ENCODE assay signal across 1 cellular context in the genomic region with DNA sequence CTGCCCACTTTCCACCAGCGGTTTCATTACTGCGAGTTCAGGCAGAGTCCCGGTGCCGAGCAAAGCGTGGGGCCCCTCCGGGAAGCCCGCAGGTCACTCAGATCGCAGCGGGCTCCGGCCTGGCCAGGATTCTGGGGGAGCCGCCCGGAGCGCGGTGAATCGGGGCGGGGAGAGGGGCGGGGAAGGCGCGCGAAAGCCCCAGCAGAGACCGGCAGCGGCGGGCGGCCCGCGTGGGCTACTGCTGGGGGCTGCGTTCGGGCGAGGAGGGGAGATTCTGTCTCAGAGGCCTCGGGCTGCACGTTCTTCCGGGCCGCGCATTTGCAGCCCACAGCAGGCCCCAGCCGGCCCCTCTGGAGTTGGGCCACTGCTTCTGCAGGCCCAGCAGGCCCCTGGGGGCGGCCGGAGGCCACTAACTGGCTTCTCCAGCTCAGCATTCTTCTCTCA.
A peak's percentile ranks its signal among the peaks of the same experiment; 100 is the strongest.
TF ChIP-seq lines count a peak whose summit lies in the region.

No MANE protein-coding gene starts in this region.

TF ChIP-seq in HepG2, 621 proteins besides CTCF, POLR2A, EP300 and RAD21 (continued from another document and continues in another):
- TF ChIP-seq MIXL1 (CRISPR knock-in tag; IDR thresholded peaks at IDR 0.05) (no peak), KDM2A (CRISPR knock-in tag; IDR thresholded peaks at IDR 0.05; ENCODE audit: borderline replicate concordance, low read depth) (peak; percentile 49; the same call in 1 of the 2 replicates), ZFP90 (CRISPR knock-in tag; IDR thresholded peaks at IDR 0.05; ENCODE audit: borderline replicate concordance) (no peak), AKNA (CRISPR knock-in tag; IDR thresholded peaks at IDR 0.05; ENCODE audit: borderline replicate concordance) (no peak), ARID4A (CRISPR knock-in tag; IDR thresholded peaks at IDR 0.05; ENCODE audit: borderline replicate concordance) (no peak), BCL6 (CRISPR knock-in tag; IDR thresholded peaks at IDR 0.05) (no peak), KAT7 (CRISPR knock-in tag; IDR thresholded peaks at IDR 0.05; ENCODE audit: borderline replicate concordance) (no peak), ZBTB38 (CRISPR knock-in tag; IDR thresholded peaks at IDR 0.05) (no peak), AGO2 (optimal IDR thresholded peaks at IDR 0.05; ENCODE audit: low read depth, low read length) (peak; percentile 62), ZBTB1 (CRISPR knock-in tag; IDR thresholded peaks at IDR 0.05; ENCODE audit: borderline replicate concordance) (no peak), SRF (IDR thresholded peaks at IDR 0.05; ENCODE audit: low read depth, low read length) (no peak), DBP (CRISPR knock-in tag; IDR thresholded peaks at IDR 0.05; ENCODE audit: not compliant biosample characterization) (no peak), ZNF670 (CRISPR knock-in tag; IDR thresholded peaks at IDR 0.05; ENCODE audit: borderline replicate concordance) (no peak), THYN1 (CRISPR knock-in tag; IDR thresholded peaks at IDR 0.05; ENCODE audit: borderline replicate concordance, low read depth) (no peak), RAD51 (IDR thresholded peaks at IDR 0.05; ENCODE audit: borderline replicate concordance) (no peak), MAFG (CRISPR knock-in tag; IDR thresholded peaks at IDR 0.05) (no peak), FOSL1 (CRISPR knock-in tag; IDR thresholded peaks at IDR 0.05; ENCODE audit: borderline replicate concordance) (no peak), ARID2 (CRISPR knock-in tag; IDR thresholded peaks at IDR 0.05; ENCODE audit: borderline replicate concordance) (no peak), KLF15 (CRISPR knock-in tag; IDR thresholded peaks at IDR 0.05; ENCODE audit: borderline replicate concordance) (no peak), ZFY (CRISPR knock-in tag; IDR thresholded peaks at IDR 0.05) (peak; percentile 73), ZNF614 (CRISPR knock-in tag; IDR thresholded peaks at IDR 0.05; ENCODE audit: borderline replicate concordance) (no peak), JDP2 (CRISPR knock-in tag; IDR thresholded peaks at IDR 0.05; ENCODE audit: borderline replicate concordance) (no peak), ZNF530 (CRISPR knock-in tag; IDR thresholded peaks at IDR 0.05; ENCODE audit: low read depth) (no peak), ZNF703 (CRISPR knock-in tag; IDR thresholded peaks at IDR 0.05; ENCODE audit: borderline replicate concordance) (no peak), TCF12 (IDR thresholded peaks at IDR 0.05) (no peak), TCF12 (CRISPR knock-in tag; IDR thresholded peaks at IDR 0.05) (no peak), RXRA (CRISPR knock-in tag; IDR thresholded peaks at IDR 0.05) (no peak), ZFX (CRISPR knock-in tag; IDR thresholded peaks at IDR 0.05; ENCODE audit: low read depth) (peak; percentile 74), HOXA3 (CRISPR knock-in tag; IDR thresholded peaks at IDR 0.05) (no peak), MAFK (conservative IDR thresholded peaks at IDR 0.05 in 1 of 2, IDR thresholded peaks at IDR 0.05 in 1 of 2; ENCODE audit: low read length in 2 of 2) (no peak), TBX2 (CRISPR knock-in tag; IDR thresholded peaks at IDR 0.05; ENCODE audit: borderline replicate concordance) (no peak), NFAT5 (CRISPR knock-in tag; IDR thresholded peaks at IDR 0.05) (no peak), ZNF644 (CRISPR knock-in tag; IDR thresholded peaks at IDR 0.05; ENCODE audit: low read depth) (no peak), HMG20A (CRISPR knock-in tag; IDR thresholded peaks at IDR 0.05; ENCODE audit: borderline replicate concordance) (no peak), HDAC2 (CRISPR knock-in tag; IDR thresholded peaks at IDR 0.05) (no peak), RELA (CRISPR knock-in tag; IDR thresholded peaks at IDR 0.05) (no peak), ZNF414 (CRISPR knock-in tag; IDR thresholded peaks at IDR 0.05) (no peak), NPAS2 (CRISPR knock-in tag; IDR thresholded peaks at IDR 0.05; ENCODE audit: borderline replicate concordance) (no peak)
- TF ChIP-seq, protein P1, sequence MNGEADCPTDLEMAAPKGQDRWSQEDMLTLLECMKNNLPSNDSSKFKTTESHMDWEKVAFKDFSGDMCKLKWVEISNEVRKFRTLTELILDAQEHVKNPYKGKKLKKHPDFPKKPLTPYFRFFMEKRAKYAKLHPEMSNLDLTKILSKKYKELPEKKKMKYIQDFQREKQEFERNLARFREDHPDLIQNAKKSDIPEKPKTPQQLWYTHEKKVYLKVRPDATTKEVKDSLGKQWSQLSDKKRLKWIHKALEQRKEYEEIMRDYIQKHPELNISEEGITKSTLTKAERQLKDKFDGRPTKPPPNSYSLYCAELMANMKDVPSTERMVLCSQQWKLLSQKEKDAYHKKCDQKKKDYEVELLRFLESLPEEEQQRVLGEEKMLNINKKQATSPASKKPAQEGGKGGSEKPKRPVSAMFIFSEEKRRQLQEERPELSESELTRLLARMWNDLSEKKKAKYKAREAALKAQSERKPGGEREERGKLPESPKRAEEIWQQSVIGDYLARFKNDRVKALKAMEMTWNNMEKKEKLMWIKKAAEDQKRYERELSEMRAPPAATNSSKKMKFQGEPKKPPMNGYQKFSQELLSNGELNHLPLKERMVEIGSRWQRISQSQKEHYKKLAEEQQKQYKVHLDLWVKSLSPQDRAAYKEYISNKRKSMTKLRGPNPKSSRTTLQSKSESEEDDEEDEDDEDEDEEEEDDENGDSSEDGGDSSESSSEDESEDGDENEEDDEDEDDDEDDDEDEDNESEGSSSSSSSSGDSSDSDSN (CRISPR knock-in tag; IDR thresholded peaks at IDR 0.05): 0 out of 2 replicates have a peak, but pooled peaks have one; percentile 26
- TF ChIP-seq, protein P2, sequence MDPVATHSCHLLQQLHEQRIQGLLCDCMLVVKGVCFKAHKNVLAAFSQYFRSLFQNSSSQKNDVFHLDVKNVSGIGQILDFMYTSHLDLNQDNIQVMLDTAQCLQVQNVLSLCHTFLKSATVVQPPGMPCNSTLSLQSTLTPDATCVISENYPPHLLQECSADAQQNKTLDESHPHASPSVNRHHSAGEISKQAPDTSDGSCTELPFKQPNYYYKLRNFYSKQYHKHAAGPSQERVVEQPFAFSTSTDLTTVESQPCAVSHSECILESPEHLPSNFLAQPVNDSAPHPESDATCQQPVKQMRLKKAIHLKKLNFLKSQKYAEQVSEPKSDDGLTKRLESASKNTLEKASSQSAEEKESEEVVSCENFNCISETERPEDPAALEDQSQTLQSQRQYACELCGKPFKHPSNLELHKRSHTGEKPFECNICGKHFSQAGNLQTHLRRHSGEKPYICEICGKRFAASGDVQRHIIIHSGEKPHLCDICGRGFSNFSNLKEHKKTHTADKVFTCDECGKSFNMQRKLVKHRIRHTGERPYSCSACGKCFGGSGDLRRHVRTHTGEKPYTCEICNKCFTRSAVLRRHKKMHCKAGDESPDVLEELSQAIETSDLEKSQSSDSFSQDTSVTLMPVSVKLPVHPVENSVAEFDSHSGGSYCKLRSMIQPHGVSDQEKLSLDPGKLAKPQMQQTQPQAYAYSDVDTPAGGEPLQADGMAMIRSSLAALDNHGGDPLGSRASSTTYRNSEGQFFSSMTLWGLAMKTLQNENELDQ (CRISPR knock-in tag; IDR thresholded peaks at IDR 0.05; ENCODE audit: borderline replicate concordance): no peak
